9 cellular contexts compared by ENCODE assay signal in the genomic region with DNA sequence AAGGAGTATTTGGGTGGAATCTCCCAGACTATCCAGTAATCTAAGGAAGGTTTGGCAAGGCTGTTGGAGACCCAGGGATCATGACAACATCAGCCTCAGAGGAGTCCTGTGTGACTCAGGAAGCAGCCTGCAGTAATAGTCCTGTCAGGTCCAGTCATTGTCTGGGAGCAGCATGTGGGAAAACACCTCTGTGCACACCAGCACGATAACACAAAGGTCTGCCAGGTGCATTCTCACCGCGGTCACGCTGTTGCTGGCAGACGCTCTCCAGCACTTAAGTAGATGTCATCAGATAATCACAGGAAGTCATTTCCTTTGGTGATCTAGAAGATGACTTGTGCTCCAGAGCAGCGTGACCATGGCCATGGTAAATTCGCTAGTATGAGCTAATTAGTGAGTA.
DNase-seq lines count a peak whose midpoint lies in the region; ATAC-seq, FAIRE-seq and TF ChIP-seq lines count a peak whose summit lies in the region.
"Had no signal": no experiment of that assay in that cellular context is flagged by ENCODE, and none has a peak within 500 bp of the region (broad histone marks: within the 10 kb centered on the region; RNA-seq: fewer than 3 reads in every experiment).

No MANE protein-coding gene starts in this region.

- DNase-seq in A549 (ENCODE audit: low read depth in 1 of 2, low spot score in 1 of 2) (peak in 1 of 2 experiments; percentile 10), NCI-H2081 treated with DMSO at 0.1 percent for 48 hours (lab: John Stamatoyannopoulos, UW) (peak; percentile 56), K562 (ENCODE audit: extremely low read depth in 1 of 4, low spot score in 3 of 4) (no peak), glutamatergic neuron (no peak), epidermal melanocyte (ENCODE audit: insufficient read length, low spot score) (no peak)
- DNase-seq in effector CD8-positive, alpha-beta T cell (lab: John Stamatoyannopoulos, UW): no peak

- H3K27ac ChIP-seq in A549 (no peak overlapping the region), K562 (ENCODE audit: extremely low read depth, low read depth, low read length) (no peak overlapping the region)

- TF ChIP-seq EP300 in A549 (IDR thresholded peaks at IDR 0.05) (no peak), K562 (IDR thresholded peaks at IDR 0.05; ENCODE audit: low read length) (no peak)

- no peak overlapping the region for H2AFZ ChIP-seq in K562 (ENCODE audit: low read depth, low read length)

- TF ChIP-seq RAD21 in A549 (conservative IDR thresholded peaks at IDR 0.05 in 1 of 2, IDR thresholded peaks at IDR 0.05 in 1 of 2) (no peak), K562 (CRISPR knock-in tag; conservative IDR thresholded peaks at IDR 0.05 in 1 of 2, IDR thresholded peaks at IDR 0.05 in 1 of 2) (no peak)

- H3K36me3 Mint-ChIP-seq in glutamatergic neuron (ENCODE audit: unreplicated experiment): peaks cover 4% of the 10 kb centered on the region

- TF ChIP-seq POLR2A in A549 (IDR thresholded peaks at IDR 0.05; ENCODE audit: low read length) (no peak), K562 (conservative IDR thresholded peaks at IDR 0.05) (no peak)

- no peaks in the 10 kb centered on the region for H4K20me1 ChIP-seq in K562 (replicated peaks; ENCODE audit: control insufficient read depth, insufficient read depth, low read length)

- H3K4me1 ChIP-seq in A549 (no peaks in the 10 kb centered on the region), K562 (replicated peaks in 1 of 2; ENCODE audit: control insufficient read depth in 2 of 2, insufficient read depth in 2 of 2, low read length in 2 of 2) (no peaks in the 10 kb centered on the region; a peak in 1 of 5 replicates)

- TF ChIP-seq CTCF in A549 (IDR thresholded peaks at IDR 0.05) (no peak), K562 (IDR thresholded peaks at IDR 0.05 in 2 of 3, conservative IDR thresholded peaks at IDR 0.05 in 1 of 3; ENCODE audit: insufficient read depth in 2 of 3, low read depth in 1 of 3, low read length in 3 of 3) (no peak), glutamatergic neuron (IDR thresholded peaks at IDR 0.05; ENCODE audit: partially characterized antibody, unreplicated experiment) (no peak)

- H3K9me3 ChIP-seq in A549: no peaks in the 10 kb centered on the region
- no peaks in the 10 kb centered on the region for H3K9me3 ChIP-seq in K562 (replicated peaks; ENCODE audit: control insufficient read depth, insufficient read depth, low read depth, low read length)

- H3K9me3 Mint-ChIP-seq in glutamatergic neuron (ENCODE audit: unreplicated experiment): peaks cover 3% of the 10 kb centered on the region

- intact Hi-C loops in K562 (cut with micrococcal nuclease): no loop called here

- BruUV-seq in K562 (replicated peaks; lab: Mats Ljungman, UMichigan): no TSS peak

- H3K27me3 Mint-ChIP-seq in glutamatergic neuron (ENCODE audit: unreplicated experiment): no peaks in the 10 kb centered on the region

- no peak overlapping the region for H3K4me2 ChIP-seq in A549
- no peak overlapping the region for H3K4me2 ChIP-seq in K562 (ENCODE audit: insufficient read depth, low read length)

- no peak overlapping the region for H3K9ac ChIP-seq in K562 (ENCODE audit: insufficient read depth in 1 of 2, low read depth in 2 of 2, low read length in 2 of 2)

- H3K27me3 ChIP-seq in K562 (ENCODE audit: control insufficient read depth in 2 of 2, insufficient read depth in 2 of 2, low read length in 2 of 2): peaks cover 5 to 9% of the 10 kb centered on the region in 2 experiments; a peak in 3 of 5 replicates

- in situ Hi-C loops in K562 (cut with MboI): no loop called here

- H3K9me1 ChIP-seq in K562 (ENCODE audit: control insufficient read depth, insufficient read depth, low read length): no peaks in the 10 kb centered on the region

- H3K36me3 ChIP-seq in K562 (ENCODE audit: control insufficient read depth, insufficient read depth, low read length): no peaks in the 10 kb centered on the region

- FAIRE-seq in A549 (lab: Jason Lieb, UNC): no peak
- FAIRE-seq in K562 (lab: Jason Lieb, UNC): no peak
- FAIRE-seq: TTC549 had no signal

- ATAC-seq in A549 (peak; percentile 45 to 57; a peak in 4 of 6 replicates), GM19324 (IDR thresholded peaks at IDR 0.05; ENCODE audit: low FRiP score, unreplicated experiment) (peak; percentile 40), K562 (no peak; the same call in 2 of the 3 replicates), GM21526 (IDR thresholded peaks at IDR 0.05; ENCODE audit: low FRiP score, unreplicated experiment) (no peak)

- WGBS in A549 (ENCODE audit: missing lambda C conversion rate): 22% methylated on average over 7 of the region's 7 CpGs
- 2% methylated on average over 7 of the region's 7 CpGs for WGBS in K562 (ENCODE audit: insufficient coverage, low coverage, missing lambda C conversion rate)

- no peaks in the 10 kb centered on the region for H3K4me1 Mint-ChIP-seq in glutamatergic neuron (ENCODE audit: low read depth, unreplicated experiment)

- POLR2A ChIA-PET in A549 (lab: Yijun Ruan, JAX) (no interaction called here), K562 (lab: Yijun Ruan, JAX) (no interaction called here)

- no peaks in the 10 kb centered on the region for H3K79me2 ChIP-seq in K562 (ENCODE audit: control insufficient read depth, insufficient read depth, low read length)

- no peak overlapping the region for H3K27ac Mint-ChIP-seq in glutamatergic neuron (ENCODE audit: unreplicated experiment)

- no peak overlapping the region for H3K4me3 ChIP-seq in A549
- H3K4me3 ChIP-seq in K562: no peak overlapping the region

- no peak overlapping the region for H3K4me3 Mint-ChIP-seq in glutamatergic neuron (ENCODE audit: unreplicated experiment)

- CTCF ChIA-PET in A549 (lab: Yijun Ruan, JAX) (interaction anchor here (0.6 kb wide), 1 partner anchor 1057 kb away, joined by 3 read pairs; no protein-coding TSS in a partner anchor), K562 (lab: Yijun Ruan, JAX; ENCODE audit: low intra/inter-chr PET ratio) (no interaction called here)

TF ChIP-seq in A549, 52 proteins besides CTCF, POLR2A, EP300 and RAD21 (continues in another document):
- TF ChIP-seq FOXS1 (CRISPR knock-in tag; IDR thresholded peaks at IDR 0.05) (no peak), ESRRA (IDR thresholded peaks at IDR 0.05; ENCODE audit: borderline replicate concordance, low read length) (no peak), GATA3 (IDR thresholded peaks at IDR 0.05; ENCODE audit: borderline replicate concordance) (no peak), MAFK (IDR thresholded peaks at IDR 0.05; ENCODE audit: partially characterized antibody) (no peak), CEBPB (IDR thresholded peaks at IDR 0.05) (no peak)
- TF ChIP-seq, protein P1, sequence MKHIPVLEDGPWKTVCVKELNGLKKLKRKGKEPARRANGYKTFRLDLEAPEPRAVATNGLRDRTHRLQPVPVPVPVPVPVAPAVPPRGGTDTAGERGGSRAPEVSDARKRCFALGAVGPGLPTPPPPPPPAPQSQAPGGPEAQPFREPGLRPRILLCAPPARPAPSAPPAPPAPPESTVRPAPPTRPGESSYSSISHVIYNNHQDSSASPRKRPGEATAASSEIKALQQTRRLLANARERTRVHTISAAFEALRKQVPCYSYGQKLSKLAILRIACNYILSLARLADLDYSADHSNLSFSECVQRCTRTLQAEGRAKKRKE (CRISPR knock-in tag; IDR thresholded peaks at IDR 0.05; ENCODE audit: low read depth): no peak

TF ChIP-seq in K562, 482 proteins besides CTCF, POLR2A, EP300 and RAD21 (continues in another document):
- TF ChIP-seq GABPA (tag; conservative IDR thresholded peaks at IDR 0.05; ENCODE audit: low read depth) (0 out of 2 replicates have a peak, but pooled peaks have one; percentile 14), SPI1 (IDR thresholded peaks at IDR 0.05; ENCODE audit: borderline replicate concordance, low read depth, low read length) (no peak), TEAD4 (IDR thresholded peaks at IDR 0.05; ENCODE audit: low read length) (0 out of 2 replicates have a peak, but pooled peaks have one; percentile 6), TEAD4 (CRISPR knock-in tag; IDR thresholded peaks at IDR 0.05; ENCODE audit: borderline replicate concordance) (no peak), ZNF24 (IDR thresholded peaks at IDR 0.05) (no peak), SOX6 (IDR thresholded peaks at IDR 0.05) (0 out of 2 replicates have a peak, but pooled peaks have one; percentile 47), CTBP1 (IDR thresholded peaks at IDR 0.05; ENCODE audit: borderline replicate concordance) (0 out of 2 replicates have a peak, but pooled peaks have one; percentile 37), CBFA2T2 (conservative IDR thresholded peaks at IDR 0.05) (0 out of 2 replicates have a peak, but pooled peaks have one; percentile 9), ZEB2 (IDR thresholded peaks at IDR 0.05) (peak; percentile 70), NFXL1 (CRISPR knock-in tag; IDR thresholded peaks at IDR 0.05) (no peak), CBFA2T3 (IDR thresholded peaks at IDR 0.05) (peak; percentile 32; the same call in 1 of the 2 replicates), EGR1 (conservative IDR thresholded peaks at IDR 0.05) (no peak), SMARCC2 (IDR thresholded peaks at IDR 0.05; ENCODE audit: low read depth) (no peak)
- TF ChIP-seq, protein P2, sequence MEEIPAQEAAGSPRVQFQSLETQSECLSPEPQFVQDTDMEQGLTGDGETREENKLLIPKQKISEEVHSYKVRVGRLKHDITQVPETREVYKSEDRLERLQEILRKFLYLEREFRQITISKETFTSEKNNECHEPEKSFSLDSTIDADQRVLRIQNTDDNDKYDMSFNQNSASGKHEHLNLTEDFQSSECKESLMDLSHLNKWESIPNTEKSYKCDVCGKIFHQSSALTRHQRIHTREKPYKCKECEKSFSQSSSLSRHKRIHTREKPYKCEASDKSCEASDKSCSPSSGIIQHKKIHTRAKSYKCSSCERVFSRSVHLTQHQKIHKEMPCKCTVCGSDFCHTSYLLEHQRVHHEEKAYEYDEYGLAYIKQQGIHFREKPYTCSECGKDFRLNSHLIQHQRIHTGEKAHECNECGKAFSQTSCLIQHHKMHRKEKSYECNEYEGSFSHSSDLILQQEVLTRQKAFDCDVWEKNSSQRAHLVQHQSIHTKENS (CRISPR knock-in tag; IDR thresholded peaks at IDR 0.05): no peak
- TF ChIP-seq, protein P3, sequence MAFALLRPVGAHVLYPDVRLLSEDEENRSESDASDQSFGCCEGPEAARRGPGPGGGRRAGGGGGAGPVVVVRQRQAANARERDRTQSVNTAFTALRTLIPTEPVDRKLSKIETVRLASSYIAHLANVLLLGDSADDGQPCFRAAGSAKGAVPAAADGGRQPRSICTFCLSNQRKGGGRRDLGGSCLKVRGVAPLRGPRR (CRISPR knock-in tag; IDR thresholded peaks at IDR 0.05): no peak

Comparison
In these comparisons a context has a peak if more than half of its experiments do, and no peak if none do; other contexts are left out.
1. ATAC-seq: peak in A549 (2 of 2) and GM19324 (single experiment); none in K562 (single experiment) and GM21526 (single experiment).